10 cellular contexts compared by ENCODE assay signal in the genomic region with DNA sequence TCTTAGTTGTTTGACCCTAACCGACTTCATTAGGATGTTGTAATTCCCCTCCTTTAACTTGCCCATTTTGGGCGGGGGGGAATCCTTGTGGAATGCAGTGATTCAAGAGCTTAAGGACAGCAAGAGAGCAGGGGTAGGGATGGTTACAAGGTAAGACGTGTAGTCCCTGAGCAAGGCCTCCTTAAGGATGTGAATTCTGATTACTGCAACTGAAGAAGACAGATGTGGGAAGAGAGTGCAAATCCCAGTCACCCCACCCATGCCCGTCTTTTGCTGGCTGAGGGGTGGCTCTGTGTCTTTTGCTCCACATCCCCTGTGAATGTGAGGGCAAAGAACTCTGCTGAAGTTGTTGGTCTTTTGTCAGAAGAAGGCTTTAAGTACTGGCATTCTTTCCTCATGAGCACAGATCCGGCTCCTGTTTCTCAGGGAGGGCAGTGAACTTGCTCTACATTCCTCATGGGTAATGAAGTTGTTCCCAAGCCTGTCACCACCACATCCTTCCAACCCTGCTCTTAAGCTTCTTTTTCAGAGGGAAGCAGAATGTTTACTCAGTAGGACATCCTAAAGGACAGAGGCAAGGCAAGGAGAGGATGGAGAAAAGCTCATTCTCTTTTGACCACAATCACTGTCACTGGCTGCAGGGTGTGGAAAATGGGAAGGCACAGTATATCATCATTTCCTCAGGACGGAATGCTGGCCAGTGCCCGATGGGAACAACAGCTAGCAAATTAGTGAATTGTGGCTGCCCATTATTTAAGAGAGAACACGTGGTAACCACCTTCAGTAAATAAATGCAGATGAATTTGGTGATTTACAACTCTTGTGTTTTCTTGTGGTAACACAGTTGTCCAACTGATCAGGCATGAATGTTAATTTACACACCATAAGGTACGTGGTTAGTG.
DNase-seq lines count a peak whose midpoint lies in the region; FAIRE-seq and TF ChIP-seq lines count a peak whose summit lies in the region.
"Had no signal": no experiment of that assay in that cellular context is flagged by ENCODE, and none has a peak within 500 bp of the region (broad histone marks: within the 10 kb centered on the region; RNA-seq: fewer than 3 reads in every experiment).

No MANE protein-coding gene starts in this region.

- no peak for TF ChIP-seq CTCF in epithelial cell of esophagus (IDR thresholded peaks at IDR 0.05; ENCODE audit: insufficient read depth, low read depth, low read length, missing control alignments)

- no peak for FAIRE-seq in GM12892 (lab: Jason Lieb, UNC)

- peak; percentile 13 for TF ChIP-seq RAD21 in Ishikawa (IDR thresholded peaks at IDR 0.05; ENCODE audit: low read depth)

- TF ChIP-seq POLR2A in GM12892 (IDR thresholded peaks at IDR 0.05; ENCODE audit: low read depth, low read length), result no peak

- DNase-seq in A172 (ENCODE audit: low spot score) (peak; percentile 98), epithelial cell of esophagus (ENCODE audit: low read depth) (peak; percentile 53), lung microvascular endothelial cell (ENCODE audit: low read depth in 2 of 2) (peak; percentile 84 to 98), NCI-H1048 (lab: John Stamatoyannopoulos, UW) (no peak), NCI-H128 (lab: John Stamatoyannopoulos, UW; ENCODE audit: unreplicated experiment) (no peak), GM12892 (ENCODE audit: insufficient read length) (no peak)
- no peak for DNase-seq in activated CD4-positive, alpha-beta T cell treated with anti-CD3 and anti-CD28 coated beads for 1 hour
- DNase-seq: CD4-positive, CD25-positive, alpha-beta regulatory T cell; NCI-H69 had no signal

- H3K4me3 ChIP-seq in epithelial cell of esophagus (ENCODE audit: low read length), result no peak overlapping the region

- TF ChIP-seq EP300 in Ishikawa (IDR thresholded peaks at IDR 0.05; ENCODE audit: borderline replicate concordance), result peak; percentile 94

TF ChIP-seq in Ishikawa, 13 proteins besides CTCF, POLR2A, EP300 and RAD21:
- TF ChIP-seq, protein P1, sequence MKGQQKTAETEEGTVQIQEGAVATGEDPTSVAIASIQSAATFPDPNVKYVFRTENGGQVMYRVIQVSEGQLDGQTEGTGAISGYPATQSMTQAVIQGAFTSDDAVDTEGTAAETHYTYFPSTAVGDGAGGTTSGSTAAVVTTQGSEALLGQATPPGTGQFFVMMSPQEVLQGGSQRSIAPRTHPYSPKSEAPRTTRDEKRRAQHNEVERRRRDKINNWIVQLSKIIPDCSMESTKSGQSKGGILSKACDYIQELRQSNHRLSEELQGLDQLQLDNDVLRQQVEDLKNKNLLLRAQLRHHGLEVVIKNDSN (IDR thresholded peaks at IDR 0.05), result no peak; the same call in 1 of the 2 replicates
- TF ChIP-seq TEAD4 (IDR thresholded peaks at IDR 0.05), result peak; percentile 90
- TF ChIP-seq CEBPB (IDR thresholded peaks at IDR 0.05), result peak; percentile 76
- peak; percentile 76 for TF ChIP-seq NFIC (IDR thresholded peaks at IDR 0.05)
- peak; percentile 95 for TF ChIP-seq TCF12 (IDR thresholded peaks at IDR 0.05; ENCODE audit: low read depth)
- peak; percentile 83 for TF ChIP-seq FOXM1 (IDR thresholded peaks at IDR 0.05; ENCODE audit: borderline replicate concordance, low read depth)

Comparison
In these comparisons a context has a peak if more than half of its experiments do, and no peak if none do; other contexts are left out.
1. DNase-seq: peak in A172 (single experiment), epithelial cell of esophagus (single experiment) and lung microvascular endothelial cell (2 of 2); none in NCI-H1048 (single experiment), NCI-H128 (single experiment), GM12892 (single experiment) and activated CD4-positive, alpha-beta T cell treated with anti-CD3 and anti-CD28 coated beads for 1 hour (single experiment).